In the genomic region with DNA sequence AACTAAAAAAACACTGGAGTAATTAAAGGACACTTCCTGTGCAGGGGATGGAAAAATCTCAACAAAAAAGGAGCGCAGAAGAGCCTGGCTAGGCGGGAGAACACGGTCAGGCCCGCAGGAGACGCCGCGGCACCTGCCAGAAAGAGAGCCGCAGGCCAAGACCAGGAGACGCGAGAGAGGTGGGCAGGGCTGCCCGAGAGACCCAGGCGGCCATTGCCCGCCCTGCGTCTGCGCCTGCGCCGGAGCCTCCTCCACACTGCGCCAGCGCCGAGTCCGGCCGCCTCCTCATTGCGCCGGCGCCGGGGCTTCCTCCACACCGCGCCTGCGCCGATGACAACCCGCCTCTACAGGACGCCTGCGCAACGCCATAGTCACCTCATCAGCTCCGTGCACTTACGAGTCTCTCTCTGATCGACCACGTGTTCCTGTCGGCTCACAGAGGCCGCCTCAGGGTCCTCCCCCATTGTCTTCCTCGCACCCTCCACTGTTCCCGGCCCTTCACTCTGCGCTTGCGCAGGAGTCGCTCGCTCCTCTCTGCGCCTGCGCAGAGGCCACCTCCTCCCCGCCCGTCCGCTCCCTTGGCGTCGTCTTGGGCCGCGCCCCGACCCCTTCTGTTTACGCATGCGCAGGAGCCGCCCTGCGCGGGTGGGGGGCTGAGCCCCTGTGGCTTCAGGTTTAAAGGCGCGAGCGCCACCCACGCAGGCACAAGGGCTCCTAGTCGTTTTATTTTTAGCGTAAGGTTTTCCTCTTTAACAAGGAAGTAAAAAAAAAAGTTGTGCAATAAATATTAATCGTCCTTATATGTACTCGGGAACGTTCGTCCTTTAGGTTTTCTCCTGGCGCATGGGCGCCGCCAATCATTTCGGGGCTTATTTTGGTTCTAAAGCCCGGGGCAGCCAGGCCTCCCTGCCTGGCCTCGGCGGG, we compare ENCODE assay signal across 8 cellular contexts. TPM values are rescaled to one million over a fixed set of nuclear protein-coding genes. Genes with fewer than 3 reads are reported as not detected.
A peak's percentile ranks its signal among the peaks of the same experiment; 100 is the strongest.
DNase-seq lines count a peak whose midpoint lies in the region; ATAC-seq and TF ChIP-seq lines count a peak whose summit lies in the region.

No MANE protein-coding gene starts in this region.

- H3K4me1 Mint-ChIP-seq in activated CD4-positive, alpha-beta memory T cell treated with anti-CD3 and anti-CD28 coated beads for 36 hours (ENCODE audit: low read depth), result peaks cover 21% of the 10 kb centered on the region

- POLR2A ChIA-PET in activated CD4-positive, alpha-beta memory T cell treated with anti-CD3 and anti-CD28 coated beads for 36 hours (lab: Charles Lee), result no interaction called here

- H3K4me3 Mint-ChIP-seq in activated CD4-positive, alpha-beta memory T cell treated with anti-CD3 and anti-CD28 coated beads for 36 hours, result peak overlapping the region; percentile 91

- ATAC-seq in GM19397 (IDR thresholded peaks at IDR 0.05; ENCODE audit: unreplicated experiment) (peak; percentile 91), HG03565 (IDR thresholded peaks at IDR 0.05; ENCODE audit: unreplicated experiment) (peak; percentile 98), right lobe of liver (peak; percentile 91 to 96 (median 95))

- TF ChIP-seq POLR2A in right lobe of liver (IDR thresholded peaks at IDR 0.05), result peak; percentile 89

- H3K27ac Mint-ChIP-seq in activated CD4-positive, alpha-beta memory T cell treated with anti-CD3 and anti-CD28 coated beads for 36 hours, result peak overlapping the region; percentile 96

- H3K4me1 ChIP-seq in right lobe of liver, result peaks cover 0 to 11% (median 0%) of the 10 kb centered on the region in 4 donors

- no peaks in the 10 kb centered on the region for H3K27me3 ChIP-seq in dorsolateral prefrontal cortex
- H3K27me3 ChIP-seq in right lobe of liver, result no peaks in the 10 kb centered on the region

- H3K4me3 ChIP-seq in dorsolateral prefrontal cortex, result peak overlapping the region; percentile 45 to 95 (median 72)
- H3K4me3 ChIP-seq in right lobe of liver, result peak overlapping the region; percentile 51 to 66 (median 63)

- 3% methylated on average over 35 of the region's 78 CpGs for WGBS in right lobe of liver (ENCODE audit: insufficient coverage, low coverage, low lambda C conversion rate, missing lambda C conversion rate)

- CTCF ChIA-PET in activated CD4-positive, alpha-beta memory T cell treated with anti-CD3 and anti-CD28 coated beads for 36 hours (lab: Charles Lee), result no interaction called here

- H3K36me3 ChIP-seq in right lobe of liver, result no peaks in the 10 kb centered on the region

- H3K9me3 ChIP-seq in right lobe of liver, result no peaks in the 10 kb centered on the region

- intact Hi-C loops in activated CD4-positive, alpha-beta memory T cell treated with anti-CD3 and anti-CD28 coated beads for 36 hours (cut with micrococcal nuclease), result loop anchor here (2.0 kb wide), 1 partner anchor 728 kb away; the partner anchor contains the start of gene GET4
- intact Hi-C loops in dorsolateral prefrontal cortex (cut with DNase I), result loop anchor here (1.0 to 2.0 kb wide), 2 partner anchors 42 to 44 kb away; partner anchors contain the start of gene FAM20C (in 1 of the 2)
- intact Hi-C loops in right lobe of liver (cut with DNase I), result no loop called here

- H3K27ac ChIP-seq in dorsolateral prefrontal cortex (peak overlapping the region; percentile 86 to 100 (median 98)), right lobe of liver (peak overlapping the region; percentile 73 to 90 (median 90))

- H3K36me3 Mint-ChIP-seq in activated CD4-positive, alpha-beta memory T cell treated with anti-CD3 and anti-CD28 coated beads for 36 hours, result peaks cover 3% of the 10 kb centered on the region

- no peaks in the 10 kb centered on the region for H3K27me3 Mint-ChIP-seq in activated CD4-positive, alpha-beta memory T cell treated with anti-CD3 and anti-CD28 coated beads for 36 hours

- DNase-seq in CD1c-positive myeloid dendritic cell (ENCODE audit: extremely low spot score) (peak; percentile 99), NCI-H82 (lab: John Stamatoyannopoulos, UW) (peak; percentile 98), dorsolateral prefrontal cortex (peak; percentile 89 to 99 (median 96)), right lobe of liver (peak; percentile 97 to 98 (median 97))
- peak; percentile 98 for DNase-seq in activated CD4-positive, alpha-beta memory T cell treated with anti-CD3 and anti-CD28 coated beads for 36 hours
- peak; percentile 97 for DNase-seq in stimulated activated CD4-positive, alpha-beta T cell treated with anti-CD3 and anti-CD28 coated beads, Interleukin-4, amount 100 ng/mL, for 24 hours

- TF ChIP-seq CTCF in dorsolateral prefrontal cortex (IDR thresholded peaks at IDR 0.05 in 54 of 56, conservative IDR thresholded peaks at IDR 0.05 in 2 of 56; ENCODE audit: low read depth in 1 of 56, partially characterized antibody in 56 of 56) (peak in 43 of 56 donors; percentile 0 to 60 (median 34)), right lobe of liver (IDR thresholded peaks at IDR 0.05) (no peak)

- no peaks in the 10 kb centered on the region for H3K9me3 Mint-ChIP-seq in activated CD4-positive, alpha-beta memory T cell treated with anti-CD3 and anti-CD28 coated beads for 36 hours

RNA-seq across cellular contexts. Expression of gene FAM20C, which starts 43.2 kb away (rescaled TPM):
- under 1 TPM; 0.45 to 0.80 TPM for total RNA-seq in activated CD4-positive, alpha-beta memory T cell treated with anti-CD3 and anti-CD28 coated beads for 36 hours
- total RNA-seq in dorsolateral prefrontal cortex (100 to 1,000 TPM in 6 of 120 experiments, 10 to 100 TPM in 114; 27.8 to 127 (median 45.4) TPM), right lobe of liver (10 to 100 TPM; 32.1 to 73.8 (median 57.3) TPM)

Comparison
In these comparisons a context has a peak if more than half of its experiments do, and no peak if none do; other contexts are left out.
1. Peak in every context shown above with its lines: DNase-seq, ATAC-seq, H3K4me3 ChIP-seq and H3K27ac ChIP-seq.
2. CTCF ChIP-seq: peak in dorsolateral prefrontal cortex (43 of 56); none in right lobe of liver (0 of 4).
3. RNA of gene FAM20C, which starts 43.2 kb away (total RNA-seq): 32.1 to 73.8 TPM in right lobe of liver and 27.8 to 127 TPM in dorsolateral prefrontal cortex; 0.45 to 0.80 TPM in activated CD4-positive, alpha-beta memory T cell treated with anti-CD3 and anti-CD28 coated beads for 36 hours; every median in the first group is over 10 times any median in the second.
4. intact Hi-C loops: an anchor here in activated CD4-positive, alpha-beta memory T cell treated with anti-CD3 and anti-CD28 coated beads for 36 hours (2.0 kb wide) and dorsolateral prefrontal cortex (1.0 to 2.0 kb wide); none called in right lobe of liver.